21 cellular contexts compared by ENCODE assay signal in genomic region chr14:61647704-61648103, GRCh38.
"Had no signal": no experiment of that assay in that cellular context is flagged by ENCODE, and none has a peak within 500 bp of the region (broad histone marks: within the 10 kb centered on the region; RNA-seq: fewer than 3 reads in every experiment).

No MANE protein-coding gene starts in this region.

- H3K36me3 ChIP-seq: gastroesophageal sphincter, left ventricle myocardium inferior, lower lobe of right lung, neutrophil, sigmoid colon, thoracic aorta had no signal

- DNase-seq: cortex of kidney; effector memory CD4-positive, alpha-beta T cell; glutamatergic neuron; immature natural killer cell; kidney; left cardiac atrium; left ventricle myocardium inferior; lower lobe of right lung; mesenchymal stem cell; naive B cell; sigmoid colon; stimulated activated CD4-positive, alpha-beta T cell treated with anti-CD3 and anti-CD28 coated beads, Interleukin-2, amount 100 ng/mL, for 24 hours; stimulated activated CD4-positive, alpha-beta T cell treated with anti-CD3 and anti-CD28 coated beads, Interleukin-4, amount 100 ng/mL, for 4 hours; stimulated activated naive B cell treated with anti-CD40 and anti-IgM and Interleukin-4, amounts not matched to agents 10 μg/mL and 1 μg/mL and 100 μg/mL, for 72 hours; stimulated activated naive CD8-positive, alpha-beta T cell treated with anti-CD3 and anti-CD28 coated beads, Interleukin-15, amount 100 ng/mL, for 72 hours; trophoblast cell had no signal

- H3K4me3 Mint-ChIP-seq: central memory CD8-positive, alpha-beta T cell; immature natural killer cell; naive B cell; stimulated activated naive B cell treated with anti-CD40 and anti-IgM and Interleukin-4, amounts not matched to agents 10 μg/mL and 1 μg/mL and 100 μg/mL, for 72 hours; stimulated activated naive CD8-positive, alpha-beta T cell treated with anti-CD3 and anti-CD28 coated beads, Interleukin-15, amount 100 ng/mL, for 72 hours had no signal

- H3K9me3 ChIP-seq: gastroesophageal sphincter, left ventricle myocardium inferior, lower lobe of right lung, neutrophil, sigmoid colon, thoracic aorta had no signal

- H3K4me1 ChIP-seq: gastroesophageal sphincter, left ventricle myocardium inferior, lower lobe of right lung, sigmoid colon had no signal

- H3K4me1 Mint-ChIP-seq: immature natural killer cell had no signal

- ATAC-seq: gastroesophageal sphincter; left cardiac atrium; lower lobe of right lung; stimulated activated naive B cell treated with anti-CD40 and anti-IgM and Interleukin-4, amounts not matched to agents 10 μg/mL and 1 μg/mL and 100 μg/mL, for 72 hours; stimulated activated naive CD8-positive, alpha-beta T cell treated with anti-CD3 and anti-CD28 coated beads, Interleukin-15, amount 100 ng/mL, for 72 hours had no signal

- H3K27ac Mint-ChIP-seq: immature natural killer cell; stimulated activated naive B cell treated with anti-CD40 and anti-IgM and Interleukin-4, amounts not matched to agents 10 μg/mL and 1 μg/mL and 100 μg/mL, for 72 hours; stimulated activated naive CD8-positive, alpha-beta T cell treated with anti-CD3 and anti-CD28 coated beads, Interleukin-15, amount 100 ng/mL, for 72 hours had no signal

- H3K4me3 ChIP-seq: gastroesophageal sphincter, left ventricle myocardium inferior, lower lobe of right lung, sigmoid colon, skin epidermis, thoracic aorta had no signal

- H3K9me3 Mint-ChIP-seq: central memory CD8-positive, alpha-beta T cell; immature natural killer cell; naive B cell; stimulated activated naive B cell treated with anti-CD40 and anti-IgM and Interleukin-4, amounts not matched to agents 10 μg/mL and 1 μg/mL and 100 μg/mL, for 72 hours; stimulated activated naive CD8-positive, alpha-beta T cell treated with anti-CD3 and anti-CD28 coated beads, Interleukin-15, amount 100 ng/mL, for 72 hours had no signal

- H3K36me3 Mint-ChIP-seq: immature natural killer cell; naive B cell; stimulated activated naive B cell treated with anti-CD40 and anti-IgM and Interleukin-4, amounts not matched to agents 10 μg/mL and 1 μg/mL and 100 μg/mL, for 72 hours had no signal

- H3K27ac ChIP-seq: gastroesophageal sphincter, left ventricle myocardium inferior, lower lobe of right lung, neutrophil, sigmoid colon, thoracic aorta had no signal

- H3K27me3 ChIP-seq: gastroesophageal sphincter, neutrophil, sigmoid colon had no signal

- H3K27me3 Mint-ChIP-seq: central memory CD8-positive, alpha-beta T cell; naive B cell; stimulated activated naive B cell treated with anti-CD40 and anti-IgM and Interleukin-4, amounts not matched to agents 10 μg/mL and 1 μg/mL and 100 μg/mL, for 72 hours; stimulated activated naive CD8-positive, alpha-beta T cell treated with anti-CD3 and anti-CD28 coated beads, Interleukin-15, amount 100 ng/mL, for 72 hours had no signal
